ENCODE assay signal across 8 cellular contexts in the genomic region with DNA sequence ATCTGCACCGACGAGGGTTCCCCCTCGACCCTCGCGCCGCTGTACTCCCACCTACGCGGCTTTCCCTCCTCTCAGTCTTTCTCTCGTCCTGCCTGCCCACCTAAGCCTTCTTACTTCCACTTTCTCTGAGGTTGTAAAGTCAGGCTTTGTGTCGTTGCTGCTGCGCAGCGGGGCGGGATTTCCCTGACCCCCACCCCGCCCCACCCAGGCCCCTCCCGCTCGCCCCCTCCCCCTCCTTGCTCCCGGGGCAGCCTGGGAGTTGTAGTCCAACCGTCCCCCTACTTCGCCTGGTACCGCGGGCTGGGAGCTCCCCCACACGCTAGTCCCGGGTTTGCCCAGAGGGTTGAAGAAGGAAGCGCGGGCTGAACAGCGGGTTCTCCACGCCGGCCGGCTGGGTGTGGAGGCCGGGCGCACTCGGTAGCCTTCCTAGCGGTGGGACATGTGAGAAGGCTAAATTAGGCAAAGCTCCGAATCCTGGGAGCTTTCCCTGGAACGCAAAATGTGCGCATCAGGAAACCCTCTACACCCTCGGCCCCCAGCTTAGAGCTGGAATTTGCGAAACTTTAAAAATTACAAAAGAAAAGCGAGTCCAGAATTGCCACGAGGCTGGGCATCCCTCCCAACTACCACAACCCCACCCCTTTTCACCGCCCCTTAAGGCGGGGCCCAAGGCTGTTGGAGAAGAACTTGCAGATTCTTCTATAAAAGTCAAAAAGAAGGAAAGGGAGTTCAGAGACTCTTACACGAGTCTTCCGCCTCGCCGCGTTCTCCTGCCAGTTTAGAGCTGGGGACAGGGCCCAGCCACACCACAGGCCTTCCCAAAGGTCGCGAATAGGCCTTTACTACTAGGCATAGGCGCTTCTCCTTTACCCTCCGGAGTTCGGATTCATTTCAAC. TPM values are rescaled to one million over a fixed set of nuclear protein-coding genes. Genes with fewer than 3 reads are reported as not detected.
A peak's percentile ranks its signal among the peaks of the same experiment; 100 is the strongest.
DNase-seq lines count a peak whose midpoint lies in the region; ATAC-seq and TF ChIP-seq lines count a peak whose summit lies in the region.

A gene (minus strand): TSS at position 153 of the 896 bp plus-strand sequence. CDS start 1,011 bp downstream, outside the sequence.

- H2AFZ ChIP-seq in neuron (ENCODE audit: low read depth, low read length): peak within 1 kb of the TSS; percentile 81

- no peaks in the 10 kb centered on the region for H3K9me3 ChIP-seq in neuron (ENCODE audit: low read length)

- peaks cover 11% of the 10 kb centered on the region for H3K4me1 ChIP-seq in neuron (ENCODE audit: insufficient read depth, low read length)

- DNase-seq in DMS 273 (lab: John Stamatoyannopoulos, UW; ENCODE audit: unreplicated experiment): peak; percentile 93
- peak; percentile 73 for DNase-seq in HT1080 (ENCODE audit: low read depth)
- DNase-seq in RPMI8226: peak; percentile 90
- DNase-seq in activated effector memory CD4-positive, alpha-beta T cell treated with anti-CD3 and anti-CD28 coated beads, Interleukin-2, amount 50 U/mL, for 16 hours: peak; percentile 93
- peak; percentile 78 to 90 for DNase-seq in foreskin fibroblast
- peak; percentile 67 for DNase-seq in stromal cell of bone marrow (ENCODE audit: low read depth)

- H3K27me3 ChIP-seq in neuron (ENCODE audit: insufficient read depth, low read length): no peaks in the 10 kb centered on the region

- peak; percentile 79 for ATAC-seq in GM21360 (IDR thresholded peaks at IDR 0.05; ENCODE audit: unreplicated experiment)

- TF ChIP-seq CTCF in foreskin fibroblast (IDR thresholded peaks at IDR 0.05; ENCODE audit: low read depth, low read length): no peak

- H3K36me3 ChIP-seq in neuron (ENCODE audit: insufficient read depth, low read length): no peaks in the 10 kb centered on the region

- H3K4me3 ChIP-seq in foreskin fibroblast (ENCODE audit: low read depth in 1 of 2, low read length in 2 of 2) (peak within 1 kb of the TSS; percentile 66 to 67), neuron (ENCODE audit: low read length) (peak within 1 kb of the TSS; percentile 67)

RNA-seq across cellular contexts. Expression of the gene that starts here (rescaled TPM):
- total RNA-seq in HT1080 (2014; rRNA removed; shearing (Covaris generic)): 20.9 and 27.0 TPM in 2 replicates
- 26.3 and 34.7 TPM in 2 replicates for polyA plus RNA-seq in HT1080 (2015; cell fraction: cytosol; rRNA removed)
- polyA plus RNA-seq in HT1080 (2015; cell fraction: nucleus; rRNA removed): 38.9 and 53.5 TPM in 2 replicates

Comparison
In these comparisons a context has a peak if more than half of its experiments do, and no peak if none do; other contexts are left out.
1. Peak in every context shown above with its lines: DNase-seq, ATAC-seq and H3K4me3 ChIP-seq.